35 cellular contexts compared by ENCODE assay signal in genomic region chr5:2714805-2715204, GRCh38. TPM values are rescaled to one million over a fixed set of nuclear protein-coding genes. Genes with fewer than 3 reads are reported as not detected.
"Had no signal": no experiment of that assay in that cellular context is flagged by ENCODE, and none has a peak within 500 bp of the region (broad histone marks: within the 10 kb centered on the region; RNA-seq: fewer than 3 reads in every experiment).

No MANE protein-coding gene starts in this region.

- H3K27ac ChIP-seq: adrenal gland, body of pancreas, brain microvascular endothelial cell, breast epithelium, VCaP had no signal

- H3K27ac Mint-ChIP-seq: activated B cell treated with CpG ODN at 0.5 μM for 24 hours; activated CD4-positive, alpha-beta memory T cell treated with anti-CD3 and anti-CD28 coated beads for 36 hours; activated CD4-positive, alpha-beta T cell treated with anti-CD3 and anti-CD28 coated beads, Interleukin-2, amount 10 ng/mL, durations not matched to agents 24 days and 14 days; activated CD8-positive, alpha-beta T cell treated with anti-CD3 and anti-CD28 coated beads for 36 hours; activated naive CD4-positive, alpha-beta T cell treated with anti-CD3 and anti-CD28 coated beads for 36 hours; activated naive CD4-positive, alpha-beta T cell treated with anti-CD3 and anti-CD28 coated beads, Interleukin-2, amount 50 U/mL, for 72 hours; activated naive CD8-positive, alpha-beta T cell treated with anti-CD3 and anti-CD28 coated beads for 36 hours; activated T-cell treated with anti-CD3 and anti-CD28 coated beads, Interleukin-2, amount 50 U/mL, for 72 hours; activated T-helper 1 cell treated with anti-CD3 and anti-CD28 coated beads, Interleukin-12 subunit alpha, Interleukin-12 subunit beta, Interleukin-2, Interleukin-4 antibody, amounts not matched to agents 30 ng/mL and 10 ng/mL and 1 ng/mL, durations not matched to agents 14 hours and 24 hours and 36 hours; activated T-helper 17 cell treated with anti-CD3 and anti-CD28 coated beads, Interleukin-2, amount 50 U/mL, for 72 hours; T-helper 1 cell treated with Interleukin-12 subunit alpha and Interleukin-12 subunit beta and Interleukin-4 antibody, amounts not matched to agents 30 μg/mL and 1 μg/mL, for 36 hours; T-helper 2 cell treated with Interferon-gamma antibody and Interleukin-4, amounts not matched to agents 5 μg/mL and 100 μg/mL, for 36 hours had no signal

- H3K4me3 Mint-ChIP-seq: activated B cell treated with CpG ODN at 0.5 μM for 24 hours; activated CD4-positive, alpha-beta memory T cell treated with anti-CD3 and anti-CD28 coated beads for 36 hours; activated CD4-positive, alpha-beta T cell treated with anti-CD3 and anti-CD28 coated beads, Interleukin-2, amount 10 ng/mL, durations not matched to agents 24 days and 14 days; activated CD8-positive, alpha-beta T cell treated with anti-CD3 and anti-CD28 coated beads for 36 hours; activated naive CD4-positive, alpha-beta T cell treated with anti-CD3 and anti-CD28 coated beads for 36 hours; activated naive CD8-positive, alpha-beta T cell treated with anti-CD3 and anti-CD28 coated beads for 36 hours; activated T-cell treated with anti-CD3 and anti-CD28 coated beads, Interleukin-2, amount 50 U/mL, for 4 hours; activated T-cell treated with anti-CD3 and anti-CD28 coated beads, Interleukin-2, amount 50 U/mL, for 72 hours; activated T-helper 1 cell treated with anti-CD3 and anti-CD28 coated beads, Interleukin-12 subunit alpha, Interleukin-12 subunit beta, Interleukin-2, Interleukin-4 antibody, amounts not matched to agents 30 ng/mL and 10 ng/mL and 1 ng/mL, durations not matched to agents 14 hours and 24 hours and 36 hours; activated T-helper 17 cell treated with anti-CD3 and anti-CD28 coated beads, Interleukin-2, amount 50 U/mL, for 72 hours; T-helper 1 cell treated with Interleukin-12 subunit alpha and Interleukin-12 subunit beta and Interleukin-4 antibody, amounts not matched to agents 30 μg/mL and 1 μg/mL, for 36 hours; T-helper 2 cell treated with Interferon-gamma antibody and Interleukin-4, amounts not matched to agents 5 μg/mL and 100 μg/mL, for 36 hours had no signal

- H3K4me1 Mint-ChIP-seq: activated B cell treated with CpG ODN at 0.5 μM for 24 hours; activated CD4-positive, alpha-beta T cell treated with anti-CD3 and anti-CD28 coated beads, Interleukin-2, amount 10 ng/mL, durations not matched to agents 24 days and 14 days; activated naive CD8-positive, alpha-beta T cell treated with anti-CD3 and anti-CD28 coated beads for 36 hours; activated T-helper 17 cell treated with anti-CD3 and anti-CD28 coated beads, Interleukin-2, amount 50 U/mL, for 72 hours had no signal

- H3K36me3 ChIP-seq: adrenal gland, brain microvascular endothelial cell, breast epithelium had no signal

- H3K36me3 Mint-ChIP-seq: activated CD4-positive, alpha-beta memory T cell treated with anti-CD3 and anti-CD28 coated beads for 36 hours; activated naive CD8-positive, alpha-beta T cell treated with anti-CD3 and anti-CD28 coated beads for 36 hours had no signal

- DNase-seq: activated B cell treated with CpG ODN at 0.5 μM for 24 hours; activated CD4-positive, alpha-beta memory T cell treated with anti-CD3 and anti-CD28 coated beads for 36 hours; activated CD4-positive, alpha-beta T cell treated with anti-CD3 and anti-CD28 coated beads for 4 hours; activated CD4-positive, alpha-beta T cell treated with anti-CD3 and anti-CD28 coated beads, Interleukin-2, amount 10 ng/mL, durations not matched to agents 24 days and 14 days; activated CD4-positive, alpha-beta T cell treated with anti-CD3 and anti-CD28 coated beads, Interleukin-2, amount 50 U/mL, for 1 hour; activated CD4-positive, alpha-beta T cell treated with anti-CD3 and anti-CD28 coated beads, Interleukin-2, amount 50 U/mL, for 4 hours; activated CD4-positive, CD25-positive, alpha-beta regulatory T cell treated with anti-CD3 and anti-CD28 coated beads, Interleukin-2, amount 50 U/mL, for 72 hours; activated CD8-positive, alpha-beta memory T cell treated with anti-CD3 and anti-CD28 coated beads, Interleukin-2, amount 50 U/mL, for 4 hours; activated CD8-positive, alpha-beta T cell treated with anti-CD3 and anti-CD28 coated beads for 36 hours; activated effector memory CD4-positive, alpha-beta T cell treated with anti-CD3 and anti-CD28 coated beads, Interleukin-2, amount 50 U/mL, for 16 hours; activated gamma-delta T cell treated with Interleukin-2 at 50 U/mL for 16 hours; activated naive CD4-positive, alpha-beta T cell; activated naive CD4-positive, alpha-beta T cell treated with anti-CD3 and anti-CD28 coated beads for 36 hours; activated naive CD4-positive, alpha-beta T cell treated with anti-CD3 and anti-CD28 coated beads, Interleukin-2, amount 50 U/mL, for 16 hours; activated naive CD8-positive, alpha-beta T cell treated with anti-CD3 and anti-CD28 coated beads for 36 hours; activated T-cell treated with anti-CD3 and anti-CD28 coated beads for 4 hours; activated T-cell treated with anti-CD3 and anti-CD28 coated beads, Interleukin-2, amount 50 U/mL, for 1 hour; activated T-cell treated with anti-CD3 and anti-CD28 coated beads, Interleukin-2, amount 50 U/mL, for 4 hours; activated T-cell treated with anti-CD3 and anti-CD28 coated beads, Interleukin-2, amount 50 U/mL, for 72 hours; adrenal gland; amniotic stem cell; body of pancreas; brain microvascular endothelial cell; central memory CD4-positive, alpha-beta T cell; T-helper 1 cell; T-helper 2 cell; T-helper 9 cell had no signal

- H3K4me3 ChIP-seq: adrenal gland, body of pancreas, breast epithelium had no signal

- H3K27me3 Mint-ChIP-seq: activated B cell treated with CpG ODN at 0.5 μM for 24 hours; activated CD4-positive, alpha-beta T cell treated with anti-CD3 and anti-CD28 coated beads, Interleukin-2, amount 10 ng/mL, durations not matched to agents 24 days and 14 days; activated CD8-positive, alpha-beta T cell treated with anti-CD3 and anti-CD28 coated beads for 36 hours had no signal

- H3K27me3 ChIP-seq: adrenal gland, body of pancreas, brain microvascular endothelial cell, breast epithelium had no signal

- ATAC-seq: activated CD8-positive, alpha-beta T cell treated with anti-CD3 and anti-CD28 coated beads for 36 hours; activated naive CD4-positive, alpha-beta T cell treated with anti-CD3 and anti-CD28 coated beads, Interleukin-2, amount 50 U/mL, for 72 hours; activated T-cell treated with anti-CD3 and anti-CD28 coated beads, Interleukin-2, amount 50 U/mL, for 4 hours; activated T-cell treated with anti-CD3 and anti-CD28 coated beads, Interleukin-2, amount 50 U/mL, for 72 hours; activated T-helper 17 cell treated with anti-CD3 and anti-CD28 coated beads, Interleukin-2, amount 50 U/mL, for 72 hours; body of pancreas had no signal

- H3K9me3 Mint-ChIP-seq: activated B cell treated with CpG ODN at 0.5 μM for 24 hours; activated CD4-positive, alpha-beta memory T cell treated with anti-CD3 and anti-CD28 coated beads for 36 hours; activated CD4-positive, alpha-beta T cell treated with anti-CD3 and anti-CD28 coated beads, Interleukin-2, amount 10 ng/mL, durations not matched to agents 24 days and 14 days; activated CD8-positive, alpha-beta T cell treated with anti-CD3 and anti-CD28 coated beads for 36 hours; activated naive CD4-positive, alpha-beta T cell treated with anti-CD3 and anti-CD28 coated beads for 36 hours; activated naive CD8-positive, alpha-beta T cell treated with anti-CD3 and anti-CD28 coated beads for 36 hours; activated T-cell treated with anti-CD3 and anti-CD28 coated beads, Interleukin-2, amount 50 U/mL, for 4 hours; activated T-cell treated with anti-CD3 and anti-CD28 coated beads, Interleukin-2, amount 50 U/mL, for 72 hours; activated T-helper 1 cell treated with anti-CD3 and anti-CD28 coated beads, Interleukin-12 subunit alpha, Interleukin-12 subunit beta, Interleukin-2, Interleukin-4 antibody, amounts not matched to agents 30 ng/mL and 10 ng/mL and 1 ng/mL, durations not matched to agents 14 hours and 24 hours and 36 hours; T-helper 1 cell treated with Interleukin-12 subunit alpha and Interleukin-12 subunit beta and Interleukin-4 antibody, amounts not matched to agents 30 μg/mL and 1 μg/mL, for 36 hours; T-helper 2 cell treated with Interferon-gamma antibody and Interleukin-4, amounts not matched to agents 5 μg/mL and 100 μg/mL, for 36 hours had no signal

- H3K9me3 ChIP-seq: adrenal gland, body of pancreas, breast epithelium had no signal

- H3K4me1 ChIP-seq: adrenal gland, body of pancreas, breast epithelium had no signal

RNA-seq across cellular contexts. Expression of gene IRX2, which starts 36.7 kb away (rescaled TPM):
- total RNA-seq: activated B cell treated with CpG ODN at 0.5 μM for 24 hours; activated CD4-positive, alpha-beta memory T cell treated with anti-CD3 and anti-CD28 coated beads for 36 hours; activated CD4-positive, alpha-beta T cell treated with anti-CD3 and anti-CD28 coated beads, Interleukin-2, amount 10 ng/mL, durations not matched to agents 24 days and 14 days; activated CD8-positive, alpha-beta memory T cell treated with anti-CD3 and anti-CD28 coated beads for 36 hours; activated CD8-positive, alpha-beta T cell treated with anti-CD3 and anti-CD28 coated beads for 36 hours; activated naive CD4-positive, alpha-beta T cell treated with anti-CD3 and anti-CD28 coated beads for 36 hours; activated naive CD4-positive, alpha-beta T cell treated with anti-CD3 and anti-CD28 coated beads, Interleukin-2, amount 50 U/mL, for 72 hours; activated naive CD8-positive, alpha-beta T cell treated with anti-CD3 and anti-CD28 coated beads for 36 hours; activated T-cell treated with anti-CD3 and anti-CD28 coated beads, Interleukin-2, amount 50 U/mL, for 72 hours; activated T-helper 1 cell treated with anti-CD3 and anti-CD28 coated beads, Interleukin-12 subunit alpha, Interleukin-12 subunit beta, Interleukin-2, Interleukin-4 antibody, amounts not matched to agents 30 ng/mL and 10 ng/mL and 1 ng/mL, durations not matched to agents 14 hours and 24 hours and 36 hours; activated T-helper 17 cell treated with anti-CD3 and anti-CD28 coated beads, Interleukin-2, amount 50 U/mL, for 72 hours had no signal
